26 cellular contexts compared by ENCODE assay signal in the genomic region with DNA sequence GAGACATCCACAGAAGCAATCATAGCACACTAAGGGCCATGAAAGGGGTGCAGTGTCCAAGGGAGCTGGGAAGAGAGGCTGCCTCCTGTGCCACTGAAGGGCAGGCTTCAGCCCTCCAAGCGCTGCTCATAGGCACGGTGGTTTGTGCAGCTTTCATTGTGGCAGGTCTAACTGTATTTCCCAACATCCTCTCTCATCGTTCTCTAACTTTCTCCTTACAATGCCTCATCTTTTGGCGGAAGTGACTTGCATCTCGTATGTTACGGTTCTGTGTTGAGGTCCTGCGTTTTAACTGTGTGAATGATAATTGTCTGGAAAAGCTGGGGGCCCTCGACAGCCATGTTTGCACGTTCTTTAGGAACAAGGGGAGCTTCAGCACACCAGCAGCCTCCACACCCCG.
"Had no signal": no experiment of that assay in that cellular context is flagged by ENCODE, and none has a peak within 500 bp of the region (broad histone marks: within the 10 kb centered on the region; RNA-seq: fewer than 3 reads in every experiment).

No MANE protein-coding gene starts in this region.

- H3K9me3 Mint-ChIP-seq: activated CD4-positive, alpha-beta T cell treated with anti-CD3 and anti-CD28 coated beads, Interleukin-2, amount 10 ng/mL, durations not matched to agents 24 days and 14 days; activated naive CD4-positive, alpha-beta T cell treated with anti-CD3 and anti-CD28 coated beads, Interleukin-2, amount 50 U/mL, for 72 hours; activated naive CD8-positive, alpha-beta T cell treated with anti-CD3 and anti-CD28 coated beads, Interleukin-2, amount 50 U/mL, for 24 hours; activated T-cell treated with anti-CD3 and anti-CD28 coated beads, Interleukin-2, amount 50 U/mL, for 24 hours; activated T-helper 1 cell treated with anti-CD3 and anti-CD28 coated beads, Interleukin-12 subunit alpha, Interleukin-12 subunit beta, Interleukin-2, Interleukin-4 antibody, amounts not matched to agents 30 ng/mL and 10 ng/mL and 1 ng/mL, durations not matched to agents 14 hours and 24 hours and 36 hours; T-helper 1 cell treated with Interleukin-12 subunit alpha and Interleukin-12 subunit beta and Interleukin-4 antibody, amounts not matched to agents 30 μg/mL and 1 μg/mL, for 36 hours; WTC11 had no signal

- H3K4me3 Mint-ChIP-seq: activated CD4-positive, alpha-beta T cell treated with anti-CD3 and anti-CD28 coated beads, Interleukin-2, amount 10 ng/mL, durations not matched to agents 24 days and 14 days; activated CD8-positive, alpha-beta memory T cell treated with anti-CD3 and anti-CD28 coated beads, Interleukin-2, amount 10 ng/mL, durations not matched to agents 7 days and 5 days; activated naive CD8-positive, alpha-beta T cell treated with anti-CD3 and anti-CD28 coated beads, Interleukin-2, amount 50 U/mL, for 24 hours; activated T-cell treated with anti-CD3 and anti-CD28 coated beads, Interleukin-2, amount 50 U/mL, for 24 hours; activated T-helper 1 cell treated with anti-CD3 and anti-CD28 coated beads, Interleukin-12 subunit alpha, Interleukin-12 subunit beta, Interleukin-2, Interleukin-4 antibody, amounts not matched to agents 30 ng/mL and 10 ng/mL and 1 ng/mL, durations not matched to agents 14 hours and 24 hours and 36 hours; T-helper 1 cell treated with Interleukin-12 subunit alpha and Interleukin-12 subunit beta and Interleukin-4 antibody, amounts not matched to agents 30 μg/mL and 1 μg/mL, for 36 hours; WTC11 had no signal

- H3K27ac ChIP-seq: ascending aorta, body of pancreas had no signal

- DNase-seq: activated CD4-positive, alpha-beta T cell treated with anti-CD3 and anti-CD28 coated beads, Interleukin-2, amount 10 ng/mL, durations not matched to agents 24 days and 14 days; activated CD4-positive, alpha-beta T cell treated with anti-CD3 and anti-CD28 coated beads, Interleukin-2, amount 50 U/mL, for 48 hours; activated CD4-positive, CD25-positive, alpha-beta regulatory T cell treated with anti-CD3 and anti-CD28 coated beads, Interleukin-2, amount 50 U/mL, for 72 hours; activated CD8-positive, alpha-beta memory T cell treated with anti-CD3 and anti-CD28 coated beads, Interleukin-2, amount 10 ng/mL, durations not matched to agents 7 days and 5 days; activated effector memory CD4-positive, alpha-beta T cell treated with Interleukin-2 at 50 U/mL for 16 hours; activated naive CD4-positive, alpha-beta T cell treated with Interleukin-2 at 50 U/mL for 16 hours; activated naive CD8-positive, alpha-beta T cell treated with anti-CD3 and anti-CD28 coated beads, Interleukin-2, amount 50 U/mL, for 24 hours; activated T-cell treated with anti-CD3 and anti-CD28 coated beads, Interleukin-2, amount 50 U/mL, for 24 hours; amniotic stem cell; body of pancreas; central memory CD4-positive, alpha-beta T cell; KBM-7; NCI-H1105 treated with DMSO at 0.1 percent for 48 hours; NCI-H1436 treated with DMSO at 0.1 percent for 48 hours; NCI-H187; NCI-H2081; NCI-H510A treated with DMSO at 0.1 percent for 48 hours; NCI-H69; NK-92 treated with Interleukin-12 subunit alpha and Interleukin-12 subunit beta, amount 100 ng/mL, for 24 hours; PC-3; SHP77 treated with DMSO at 0.1 percent for 48 hours had no signal

- H3K9me3 ChIP-seq: ascending aorta, body of pancreas had no signal

- H3K4me1 ChIP-seq: ascending aorta, body of pancreas had no signal

- H3K27me3 ChIP-seq: ascending aorta, body of pancreas had no signal

- H3K36me3 Mint-ChIP-seq: activated CD8-positive, alpha-beta memory T cell treated with anti-CD3 and anti-CD28 coated beads, Interleukin-2, amount 10 ng/mL, durations not matched to agents 7 days and 5 days; activated naive CD4-positive, alpha-beta T cell treated with anti-CD3 and anti-CD28 coated beads, Interleukin-2, amount 50 U/mL, for 72 hours; WTC11 had no signal

- H3K4me3 ChIP-seq: ascending aorta, body of pancreas had no signal

- H3K27ac Mint-ChIP-seq: activated CD8-positive, alpha-beta memory T cell treated with anti-CD3 and anti-CD28 coated beads, Interleukin-2, amount 10 ng/mL, durations not matched to agents 7 days and 5 days; activated naive CD4-positive, alpha-beta T cell treated with anti-CD3 and anti-CD28 coated beads, Interleukin-2, amount 50 U/mL, for 72 hours; activated naive CD8-positive, alpha-beta T cell treated with anti-CD3 and anti-CD28 coated beads, Interleukin-2, amount 50 U/mL, for 24 hours; activated T-cell treated with anti-CD3 and anti-CD28 coated beads, Interleukin-2, amount 50 U/mL, for 24 hours; activated T-helper 1 cell treated with anti-CD3 and anti-CD28 coated beads, Interleukin-12 subunit alpha, Interleukin-12 subunit beta, Interleukin-2, Interleukin-4 antibody, amounts not matched to agents 30 ng/mL and 10 ng/mL and 1 ng/mL, durations not matched to agents 14 hours and 24 hours and 36 hours; T-helper 1 cell treated with Interleukin-12 subunit alpha and Interleukin-12 subunit beta and Interleukin-4 antibody, amounts not matched to agents 30 μg/mL and 1 μg/mL, for 36 hours; WTC11 had no signal
